In genomic region chr7:77657427-77658331, GRCh38 we compare ENCODE assay signal across 9 cellular contexts. TPM values are rescaled to one million over a fixed set of nuclear protein-coding genes. Genes with fewer than 3 reads are reported as not detected.
DNase-seq lines count a peak whose midpoint lies in the region; ATAC-seq, FAIRE-seq and TF ChIP-seq lines count a peak whose summit lies in the region.
"Had no signal": no experiment of that assay in that cellular context is flagged by ENCODE, and none has a peak within 500 bp of the region (broad histone marks: within the 10 kb centered on the region; RNA-seq: fewer than 3 reads in every experiment).

No MANE protein-coding gene starts in this region.

- TF ChIP-seq CTCF in smooth muscle cell (IDR thresholded peaks at IDR 0.05; ENCODE audit: borderline replicate concordance, insufficient read depth, poor library complexity, severe bottlenecking): peak; percentile 41

- WGBS in smooth muscle cell (ENCODE audit: low lambda C conversion rate): 91% methylated on average over 2 of the region's 2 CpGs

- no peak overlapping the region for H3K4me3 ChIP-seq in smooth muscle cell
- H3K4me3 ChIP-seq: SJSA1 had no signal

- no peaks in the 10 kb centered on the region for H4K20me1 ChIP-seq in smooth muscle cell (ENCODE audit: low read depth)

- FAIRE-seq in TTC549 (lab: Jason Lieb, UNC): peak; percentile 77

- no peak overlapping the region for H2AFZ ChIP-seq in smooth muscle cell (ENCODE audit: low read depth)

- no peak overlapping the region for H3K9ac ChIP-seq in smooth muscle cell (ENCODE audit: low read depth)

- H3K36me3 ChIP-seq in smooth muscle cell (ENCODE audit: low read depth): no peaks in the 10 kb centered on the region

- H3F3A ChIP-seq in smooth muscle cell (ENCODE audit: low read depth): no peaks in the 10 kb centered on the region

- H3K27me3 ChIP-seq in smooth muscle cell (ENCODE audit: low read depth): no peaks in the 10 kb centered on the region
- H3K27me3 ChIP-seq: SJSA1 had no signal

- DNase-seq in D341Med (ENCODE audit: low spot score) (peak; percentile 51), NCI-H146 treated with DMSO at 0.1 percent for 48 hours (lab: John Stamatoyannopoulos, UW; ENCODE audit: unreplicated experiment) (peak; percentile 30), germinal center (ENCODE audit: low spot score) (peak; percentile 21), smooth muscle cell (lab: John Stamatoyannopoulos, UW; ENCODE audit: unreplicated experiment) (no peak)

- no peak overlapping the region for H3K27ac ChIP-seq in smooth muscle cell (ENCODE audit: low read depth)
- H3K27ac ChIP-seq: SJSA1 had no signal

- no peaks in the 10 kb centered on the region for H3K4me1 ChIP-seq in smooth muscle cell (ENCODE audit: low read depth)
- H3K4me1 ChIP-seq: SJSA1 had no signal

- ATAC-seq in GM21423 (IDR thresholded peaks at IDR 0.05; ENCODE audit: unreplicated experiment): peak; percentile 54
- ATAC-seq in HG02938 (IDR thresholded peaks at IDR 0.05; ENCODE audit: unreplicated experiment): no peak
- no peak for ATAC-seq in GM19452 (IDR thresholded peaks at IDR 0.05; ENCODE audit: unreplicated experiment)

- no peak overlapping the region for H3K4me2 ChIP-seq in smooth muscle cell

- H3K9me3 ChIP-seq in smooth muscle cell (replicated peaks; ENCODE audit: low read depth): no peaks in the 10 kb centered on the region
- H3K9me3 ChIP-seq: SJSA1 had no signal

- H3K79me2 ChIP-seq in smooth muscle cell (ENCODE audit: low read depth): no peaks in the 10 kb centered on the region

RNA-seq across cellular contexts. Expression of gene RSBN1L, which starts 38.6 kb away (rescaled TPM):
- 12.6 and 26.2 TPM in 2 replicates for total RNA-seq in smooth muscle cell
- polyA plus RNA-seq in smooth muscle cell: 3.7 and 3.8 TPM in 2 replicates
